Comparison of ENCODE assay signal across 10 cellular contexts in genomic region chr5:156475831-156476551, GRCh38.
DNase-seq lines count a peak whose midpoint lies in the region; ATAC-seq and TF ChIP-seq lines count a peak whose summit lies in the region.
"Had no signal": no experiment of that assay in that cellular context is flagged by ENCODE, and none has a peak within 500 bp of the region (broad histone marks: within the 10 kb centered on the region; RNA-seq: fewer than 3 reads in every experiment).

No MANE protein-coding gene starts in this region.

- peaks cover 12% of the 10 kb centered on the region for H3K4me1 ChIP-seq in RWPE2 (ENCODE audit: insufficient read depth, poor library complexity, severe bottlenecking)
- H3K4me1 ChIP-seq in gastroesophageal sphincter, result peaks cover 13 to 67% (median 22%) of the 10 kb centered on the region in 3 donors
- peaks cover 44% of the 10 kb centered on the region for H3K4me1 ChIP-seq in parathyroid adenoma

- H3K27ac ChIP-seq in RWPE2 (ENCODE audit: poor library complexity, severe bottlenecking) (no peak overlapping the region), gastroesophageal sphincter (peak overlapping the region; percentile 64 to 79 (median 74)), parathyroid adenoma (peak overlapping the region; percentile 90)

- 29 to 56% methylated on average over 3 to 4 of the region's 4 CpGs for WGBS in gastroesophageal sphincter (ENCODE audit: low coverage in 1 of 2), 2 donors

- POLR2A ChIA-PET in BJ (lab: Charles Lee), result no interaction called here

- H3K9me3 ChIP-seq in RWPE2 (ENCODE audit: severe bottlenecking), result peaks cover 3% of the 10 kb centered on the region
- no peaks in the 10 kb centered on the region for H3K9me3 ChIP-seq in gastroesophageal sphincter
- no peaks in the 10 kb centered on the region for H3K9me3 ChIP-seq in parathyroid adenoma (ENCODE audit: control insufficient read depth, low read length)

- H3K79me2 ChIP-seq in parathyroid adenoma, result peaks cover 3% of the 10 kb centered on the region

- ATAC-seq in RWPE2 (ENCODE audit: low read depth) (peak; percentile 94), gastroesophageal sphincter (peak; percentile 83), HG03439 (IDR thresholded peaks at IDR 0.05; ENCODE audit: unreplicated experiment) (no peak), GM21528 (IDR thresholded peaks at IDR 0.05; ENCODE audit: low FRiP score, unreplicated experiment) (no peak)
- ATAC-seq: Panc1 had no signal

- TF ChIP-seq POLR2A in gastroesophageal sphincter (IDR thresholded peaks at IDR 0.05), result no peak

- TF ChIP-seq CTCF in BJ (IDR thresholded peaks at IDR 0.05; ENCODE audit: insufficient read depth, low read depth, low read length), result peak; percentile 39
- TF ChIP-seq CTCF in RWPE2 (IDR thresholded peaks at IDR 0.05; ENCODE audit: poor library complexity, severe bottlenecking), result no peak
- TF ChIP-seq CTCF in gastroesophageal sphincter (IDR thresholded peaks at IDR 0.05), result peak in 3 of 4 experiments; percentile 34 to 49 (median 39)
- TF ChIP-seq CTCF in parathyroid adenoma (IDR thresholded peaks at IDR 0.05), result peak; percentile 20

- DNase-seq in BJ (ENCODE audit: low read depth), result peak; percentile 80
- no peak for DNase-seq in RWPE2 (ENCODE audit: low spot score)
- DNase-seq in GDM1 (lab: John Stamatoyannopoulos, UW), result no peak
- no peak for DNase-seq in putamen (ENCODE audit: low spot score)
- DNase-seq: occipital lobe had no signal

- TF ChIP-seq EP300 in gastroesophageal sphincter (IDR thresholded peaks at IDR 0.05), result no peak

- H2AFZ ChIP-seq in parathyroid adenoma, result peak overlapping the region; percentile 63

- no peaks in the 10 kb centered on the region for H3K27me3 ChIP-seq in BJ (ENCODE audit: control insufficient read depth, insufficient read depth, low read length)
- no peaks in the 10 kb centered on the region for H3K27me3 ChIP-seq in RWPE2 (ENCODE audit: insufficient read depth, poor library complexity, severe bottlenecking)
- H3K27me3 ChIP-seq in gastroesophageal sphincter, result no peaks in the 10 kb centered on the region
- H3K27me3 ChIP-seq in parathyroid adenoma (ENCODE audit: control insufficient read depth, insufficient read depth, low read length), result no peaks in the 10 kb centered on the region

- H3K36me3 ChIP-seq in BJ (ENCODE audit: control insufficient read depth, insufficient read depth, low read length), result no peaks in the 10 kb centered on the region
- H3K36me3 ChIP-seq in RWPE2 (ENCODE audit: low read depth), result no peaks in the 10 kb centered on the region
- peaks cover 0 to 4% of the 10 kb centered on the region in 2 donors for H3K36me3 ChIP-seq in gastroesophageal sphincter
- no peaks in the 10 kb centered on the region for H3K36me3 ChIP-seq in parathyroid adenoma (ENCODE audit: control insufficient read depth, insufficient read depth, low read length)

- CTCF ChIA-PET in BJ (lab: Yijun Ruan, JAX), result interaction anchor here (0.8 kb wide), 1 partner anchor 70 kb away, joined by 3 read pairs; no protein-coding TSS in a partner anchor

- no peak overlapping the region for H3K9ac ChIP-seq in parathyroid adenoma

- H3K4me3 ChIP-seq in BJ (ENCODE audit: low read depth, low read length) (no peak overlapping the region), RWPE2 (ENCODE audit: severe bottlenecking) (no peak overlapping the region), gastroesophageal sphincter (no peak overlapping the region), parathyroid adenoma (ENCODE audit: low read depth, low read length) (peak overlapping the region; percentile 33)

- H3K4me2 ChIP-seq in parathyroid adenoma (ENCODE audit: low read length), result peak overlapping the region; percentile 28

Comparison
In these comparisons a context has a peak if more than half of its experiments do, and no peak if none do; other contexts are left out.
1. ATAC-seq: peak in RWPE2 (single experiment) and gastroesophageal sphincter (single experiment); none in HG03439 (single experiment) and GM21528 (single experiment).